Comparison of ENCODE assay signal across 11 cellular contexts in the genomic region with DNA sequence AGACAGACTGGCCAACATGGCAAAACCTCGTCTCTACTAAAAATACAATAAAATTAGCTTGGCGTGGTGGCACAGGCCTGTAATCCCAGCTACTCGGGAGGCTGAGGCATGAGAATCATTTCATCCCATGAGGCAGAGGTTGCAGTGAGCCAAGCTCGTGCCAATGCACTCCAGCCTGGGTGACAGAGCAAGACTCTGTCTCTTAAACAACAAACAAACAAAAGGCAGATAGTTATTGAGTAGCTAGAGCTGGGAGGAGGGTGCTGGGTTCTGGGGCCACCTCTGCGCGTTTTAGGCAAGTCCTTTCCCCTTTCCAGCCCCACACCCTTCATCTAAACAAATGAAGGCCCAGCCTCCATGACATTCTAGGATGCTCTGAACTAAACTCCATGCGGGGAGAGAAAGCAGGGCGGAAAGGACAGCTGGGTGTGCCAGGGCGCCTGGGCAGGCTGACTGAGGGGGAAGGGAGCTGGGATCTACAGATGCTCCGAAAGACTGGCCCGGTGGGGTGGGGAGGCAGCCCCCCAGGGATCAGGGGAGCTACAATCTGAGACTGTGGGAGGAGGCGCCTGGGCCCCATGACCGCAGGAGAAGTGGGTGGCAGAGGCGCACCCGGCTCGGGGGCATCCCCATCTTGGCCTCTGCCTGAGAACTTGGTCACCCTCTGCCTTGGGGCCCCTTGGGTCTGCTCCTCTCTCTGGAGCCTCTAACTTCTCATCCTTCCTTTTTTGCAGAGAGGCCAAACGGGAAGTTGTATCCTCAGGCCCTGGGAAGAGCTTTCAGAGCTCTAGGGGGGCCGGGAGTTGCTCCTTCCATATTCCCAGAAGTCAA. TPM values are rescaled to one million over a fixed set of nuclear protein-coding genes. Genes with fewer than 3 reads are reported as not detected.
DNase-seq lines count a peak whose midpoint lies in the region; ATAC-seq and TF ChIP-seq lines count a peak whose summit lies in the region.
"Had no signal": no experiment of that assay in that cellular context is flagged by ENCODE, and none has a peak within 500 bp of the region (broad histone marks: within the 10 kb centered on the region; RNA-seq: fewer than 3 reads in every experiment).

No MANE protein-coding gene starts in this region.

- no peaks in the 10 kb centered on the region for H3K9me3 ChIP-seq in Caco-2
- H3K9me3 ChIP-seq in OCI-LY3 (ENCODE audit: insufficient read depth, low read length): no peaks in the 10 kb centered on the region
- H3K9me3 ChIP-seq: pancreas had no signal

- DNase-seq in Caco-2 (no peak), G401 (ENCODE audit: low spot score) (no peak), A172 (ENCODE audit: low spot score) (no peak)
- DNase-seq in activated effector memory CD4-positive, alpha-beta T cell treated with anti-CD3 and anti-CD28 coated beads, Interleukin-2, amount 50 U/mL, for 16 hours: peak; percentile 89

- no peak overlapping the region for H3K4me3 Mint-ChIP-seq in Caco-2 (ENCODE audit: unreplicated experiment)

- CTCF ChIA-PET in Caco-2 (lab: Charles Lee): no interaction called here

- H3K27ac Mint-ChIP-seq in Caco-2 (ENCODE audit: unreplicated experiment): peak overlapping the region; percentile 43

- H3K36me3 ChIP-seq in Caco-2 (ENCODE audit: control insufficient read depth, insufficient read depth, low read length) (no peaks in the 10 kb centered on the region), OCI-LY3 (replicated peaks; ENCODE audit: low read depth, low read length) (peaks cover 6% of the 10 kb centered on the region), rectal smooth muscle tissue (ENCODE audit: control insufficient read depth, insufficient read depth, low read length) (no peaks in the 10 kb centered on the region)
- H3K36me3 ChIP-seq: pancreas had no signal

- no peaks in the 10 kb centered on the region for H3K4me1 Mint-ChIP-seq in Caco-2 (ENCODE audit: low read depth, unreplicated experiment)

- H4K20me1 ChIP-seq in OCI-LY3 (ENCODE audit: insufficient read depth, low read length): no peaks in the 10 kb centered on the region

- no peaks in the 10 kb centered on the region for H3K79me2 ChIP-seq in OCI-LY3 (ENCODE audit: low read length)

- H3K4me2 ChIP-seq in OCI-LY3 (ENCODE audit: low read length): peak overlapping the region; percentile 95

- POLR2A ChIA-PET in Caco-2 (lab: Charles Lee): no interaction called here

- BruUV-seq in Caco-2 (replicated peaks; lab: Mats Ljungman, UMichigan): no TSS peak

- H3K9me3 Mint-ChIP-seq in Caco-2 (ENCODE audit: unreplicated experiment): no peaks in the 10 kb centered on the region

- TF ChIP-seq CTCF in Caco-2 (IDR thresholded peaks at IDR 0.05; ENCODE audit: insufficient read depth in 1 of 2, low read depth in 1 of 2, low read length in 1 of 2, severe bottlenecking in 1 of 2, unreplicated experiment in 1 of 2): no peak
- TF ChIP-seq CTCF in OCI-LY3 (IDR thresholded peaks at IDR 0.05; ENCODE audit: low read depth, low read length): no peak

- H3K36me3 Mint-ChIP-seq in Caco-2 (ENCODE audit: insufficient read depth, unreplicated experiment): no peaks in the 10 kb centered on the region

- no peaks in the 10 kb centered on the region for H3K27me3 Mint-ChIP-seq in Caco-2 (ENCODE audit: insufficient read depth, unreplicated experiment)

- ATAC-seq in HG03439 (IDR thresholded peaks at IDR 0.05; ENCODE audit: unreplicated experiment) (no peak), HG03135 (IDR thresholded peaks at IDR 0.05; ENCODE audit: unreplicated experiment) (no peak)

- in situ Hi-C loops in G401 (cut with HindIII; ENCODE audit: low sequenced_read_pairs): no loop called here

- H3K27ac ChIP-seq in OCI-LY3 (ENCODE audit: low read length) (peak overlapping the region; percentile 80), rectal smooth muscle tissue (ENCODE audit: low read depth, low read length) (no peak overlapping the region)
- H3K27ac ChIP-seq: pancreas had no signal

- H3K4me3 ChIP-seq in Caco-2 (ENCODE audit: low read depth, low read length) (no peak overlapping the region), OCI-LY3 (ENCODE audit: low read length) (peak overlapping the region; percentile 77), rectal smooth muscle tissue (ENCODE audit: low read length) (peak overlapping the region; percentile 45)

- intact Hi-C loops in Caco-2 (cut with micrococcal nuclease; ENCODE audit: unreplicated experiment): no loop called here

- no peaks in the 10 kb centered on the region for H3K27me3 ChIP-seq in Caco-2 (replicated peaks; ENCODE audit: control insufficient read depth, insufficient read depth, low read length)
- H3K27me3 ChIP-seq in OCI-LY3 (ENCODE audit: low read depth, low read length): no peaks in the 10 kb centered on the region
- no peaks in the 10 kb centered on the region for H3K27me3 ChIP-seq in rectal smooth muscle tissue (ENCODE audit: control insufficient read depth, insufficient read depth, low read length)

- H3K9ac ChIP-seq in OCI-LY3 (ENCODE audit: low read length): peak overlapping the region; percentile 77
- H3K9ac ChIP-seq in rectal smooth muscle tissue (ENCODE audit: low read length): no peak overlapping the region

- H3K4me1 ChIP-seq in Caco-2 (no peaks in the 10 kb centered on the region), OCI-LY3 (ENCODE audit: low read length) (peaks cover 48% of the 10 kb centered on the region), rectal smooth muscle tissue (ENCODE audit: control insufficient read depth, insufficient read depth, low read length) (no peaks in the 10 kb centered on the region)
- H3K4me1 ChIP-seq: pancreas had no signal

- H2AFZ ChIP-seq in OCI-LY3 (ENCODE audit: low read depth, low read length): peak overlapping the region; percentile 62; the same call in 1 of the 2 replicates

RNA-seq across cellular contexts. Expression of a gene that starts 0.9 kb away (rescaled TPM):
- 0.57 TPM in 1 of 2 replicates, not detected in the other for total RNA-seq in Caco-2 (2022)
- total RNA-seq in G401 (2014; rRNA removed; shearing (Covaris generic)): not detected in 2 replicates
- 0.17 and 0.26 TPM in 2 replicates for total RNA-seq in A172 (2014; rRNA removed; shearing (Covaris generic))
- total RNA-seq: Daoy, LHCN-M2 had no signal

RNA-seq across cellular contexts. Expression of a gene that starts 27.8 kb away (rescaled TPM):
- total RNA-seq in Caco-2 (2022): 80.2 and 91.6 TPM in 2 replicates
- total RNA-seq in G401 (2014; rRNA removed; shearing (Covaris generic)): 64.0 and 83.6 TPM in 2 replicates
- 4.9 and 7.2 TPM in 2 replicates for total RNA-seq in A172 (2014; rRNA removed; shearing (Covaris generic))

RNA-seq across cellular contexts. Expression of a gene that starts 43.6 kb away (rescaled TPM):
- 51.1 and 53.2 TPM in 2 replicates for total RNA-seq in Caco-2 (2022)
- total RNA-seq in G401 (2014; rRNA removed; shearing (Covaris generic)): 92.0 and 127 TPM in 2 replicates
- 74.5 and 86.1 TPM in 2 replicates for total RNA-seq in A172 (2014; rRNA removed; shearing (Covaris generic))

RNA-seq across cellular contexts. Expression of a gene that starts 52.9 kb away (rescaled TPM):
- 30.3 and 30.6 TPM in 2 replicates for total RNA-seq in Caco-2 (2022)
- 96.8 and 108 TPM in 2 replicates for total RNA-seq in G401 (2014; rRNA removed; shearing (Covaris generic))
- 43.7 and 61.6 TPM in 2 replicates for total RNA-seq in A172 (2014; rRNA removed; shearing (Covaris generic))
